Comparison of ENCODE assay signal across 22 cellular contexts in the genomic region with DNA sequence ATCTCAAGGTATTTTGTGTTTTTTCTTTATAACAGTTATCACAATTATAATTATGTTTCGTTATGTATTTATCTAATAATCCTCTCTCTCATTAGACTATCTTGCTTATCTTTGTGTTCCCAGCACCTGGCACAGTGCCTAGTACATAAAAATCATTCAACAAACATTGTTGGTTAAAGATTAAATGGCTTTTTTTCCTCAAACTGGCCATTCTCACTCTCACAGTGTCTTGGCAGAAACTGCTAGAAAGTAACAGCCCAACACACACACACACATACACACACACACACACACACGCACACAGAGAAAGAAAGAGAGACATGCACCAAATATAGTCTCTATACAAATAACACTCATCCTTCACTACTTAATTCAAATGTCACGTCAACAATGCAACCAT. TPM values are rescaled to one million over a fixed set of nuclear protein-coding genes. Genes with fewer than 3 reads are reported as not detected.
DNase-seq lines count a peak whose midpoint lies in the region; ATAC-seq and TF ChIP-seq lines count a peak whose summit lies in the region.
"Had no signal": no experiment of that assay in that cellular context is flagged by ENCODE, and none has a peak within 500 bp of the region (broad histone marks: within the 10 kb centered on the region; RNA-seq: fewer than 3 reads in every experiment).

No MANE protein-coding gene starts in this region.

- H3K4me3 ChIP-seq in fibroblast of villous mesenchyme (ENCODE audit: low read depth, low read length) (no peak overlapping the region), mucosa of rectum (ENCODE audit: low read length in 2 of 2) (peak overlapping the region in 1 of 2 donors; percentile 16), transverse colon (no peak overlapping the region)
- H3K4me3 ChIP-seq: GM23338 had no signal

- no peaks in the 10 kb centered on the region for H3K36me3 ChIP-seq in mucosa of rectum (ENCODE audit: control insufficient read depth in 2 of 2, insufficient read depth in 2 of 2, low read length in 2 of 2)
- no peaks in the 10 kb centered on the region for H3K36me3 ChIP-seq in transverse colon
- H3K36me3 ChIP-seq: BE2C had no signal

- H3K4me3 Mint-ChIP-seq in T-helper 17 cell, result no peak overlapping the region
- H3K4me3 Mint-ChIP-seq: CD4-positive, alpha-beta memory T cell; GM23338 had no signal

- H3K27ac ChIP-seq in mucosa of rectum (ENCODE audit: low read depth in 2 of 2, low read length in 2 of 2), result peak overlapping the region; percentile 54 to 69
- peak overlapping the region; percentile 70 to 77 (median 72) for H3K27ac ChIP-seq in transverse colon

- peaks cover 0 to 3% of the 10 kb centered on the region in 2 donors for H3K27me3 ChIP-seq in mucosa of rectum (ENCODE audit: control insufficient read depth in 2 of 2, insufficient read depth in 2 of 2, low read length in 2 of 2)
- peaks cover 16% of the 10 kb centered on the region for H3K27me3 ChIP-seq in transverse colon
- H3K27me3 ChIP-seq: BE2C had no signal

- no peak for TF ChIP-seq EP300 in transverse colon (IDR thresholded peaks at IDR 0.05; ENCODE audit: low read depth)

- peak overlapping the region; percentile 14 for H3K27ac Mint-ChIP-seq in T-helper 17 cell
- H3K27ac Mint-ChIP-seq: CD4-positive, alpha-beta memory T cell; GM23338 had no signal

- H3K4me1 ChIP-seq in mucosa of rectum (ENCODE audit: control insufficient read depth in 2 of 2, insufficient read depth in 2 of 2, low read length in 2 of 2), result peaks cover 9 to 13% of the 10 kb centered on the region in 2 donors
- peaks cover 5 to 20% (median 7%) of the 10 kb centered on the region in 4 donors for H3K4me1 ChIP-seq in transverse colon
- H3K4me1 ChIP-seq: BE2C had no signal

- intact Hi-C loops in transverse colon (cut with DNase I; ENCODE audit: low total_unique reads), result loop anchor here (5.0 kb wide), 1 partner anchor 93 kb away; a partner anchor contains a TSS

- 34 to 38% methylated on average over 3 of the region's 3 CpGs for WGBS in transverse colon (ENCODE audit: low coverage in 1 of 2), 2 donors

- peaks cover 2% of the 10 kb centered on the region for H3K36me3 Mint-ChIP-seq in T-helper 17 cell (ENCODE audit: low read depth)
- H3K36me3 Mint-ChIP-seq: CD4-positive, alpha-beta memory T cell had no signal

- no peak for TF ChIP-seq CTCF in fibroblast of villous mesenchyme (IDR thresholded peaks at IDR 0.05; ENCODE audit: insufficient read depth, low read depth, low read length)
- TF ChIP-seq CTCF in transverse colon (IDR thresholded peaks at IDR 0.05), result no peak

- in situ Hi-C loops in transverse colon (cut with MboI; ENCODE audit: low pct_ligation_motif_present in 1 of 4, low pct_unique_long_range_greater_than_20kb in 1 of 4, low sequenced_read_pairs in 3 of 4), result loop anchor here in 3 of 4 donors (5.0 to 25.0 kb wide), 3 partner anchors 91 to 193 kb away; a partner anchor contains a TSS

- peaks cover 6% of the 10 kb centered on the region for H3K4me1 Mint-ChIP-seq in T-helper 17 cell

- no peak for TF ChIP-seq POLR2A in transverse colon (IDR thresholded peaks at IDR 0.05)

- DNase-seq in T-helper 17 cell, result no peak
- peak; percentile 6 for DNase-seq in fibroblast of villous mesenchyme (ENCODE audit: low read depth)
- DNase-seq in transverse colon, result no peak
- DNase-seq in SKM-1 (lab: John Stamatoyannopoulos, UW; ENCODE audit: unreplicated experiment), result no peak
- no peak for DNase-seq in effector CD4-positive, alpha-beta T cell
- no peak for DNase-seq in globus pallidus (ENCODE audit: low spot score)
- DNase-seq in D341Med (ENCODE audit: low spot score), result no peak
- DNase-seq: BE2C; CD4-positive, alpha-beta memory T cell; DND-41; KG1; NCI-H1436; NCI-H2029; NCI-H2171 treated with DMSO at 0.1 percent for 48 hours; NCI-H446 treated with DMSO at 0.1 percent for 48 hours; NK-92 treated with Interleukin-12 subunit alpha and Interleukin-12 subunit beta, amount 100 ng/mL, for 24 hours; OCI-M1 had no signal

- H3K27me3 Mint-ChIP-seq in T-helper 17 cell, result peaks cover 23% of the 10 kb centered on the region
- H3K27me3 Mint-ChIP-seq: CD4-positive, alpha-beta memory T cell had no signal

- H3K9me3 ChIP-seq in T-helper 17 cell (ENCODE audit: control insufficient read depth, low read length, poor library complexity, severe bottlenecking), result no peaks in the 10 kb centered on the region
- no peaks in the 10 kb centered on the region for H3K9me3 ChIP-seq in mucosa of rectum (ENCODE audit: control insufficient read depth in 2 of 2, low read length in 2 of 2)
- no peaks in the 10 kb centered on the region for H3K9me3 ChIP-seq in transverse colon
- H3K9me3 ChIP-seq: BE2C had no signal

- ATAC-seq in T-helper 17 cell, result no peak
- ATAC-seq: GM23338, HCT116 had no signal

- no peak overlapping the region for H3K9ac ChIP-seq in mucosa of rectum (ENCODE audit: low read depth in 1 of 2, low read length in 2 of 2)

RNA-seq across cellular contexts. Expression of a gene that starts 36.8 kb away (rescaled TPM):
- total RNA-seq in T-helper 17 cell (not detected), fibroblast of villous mesenchyme (under 0.01 TPM in 1 of 2 replicates, not detected in the other), transverse colon (not detected)
- total RNA-seq: CD4-positive, alpha-beta memory T cell; GM23338; M059J; RPMI7951 had no signal

RNA-seq across cellular contexts. Expression of a gene that starts 47.3 kb away (rescaled TPM):
- not detected for total RNA-seq in T-helper 17 cell
- total RNA-seq in fibroblast of villous mesenchyme, result under 0.01 TPM in 1 of 2 replicates, not detected in the other
- total RNA-seq in transverse colon, result not detected
- total RNA-seq: CD4-positive, alpha-beta memory T cell; M059J; RPMI7951 had no signal
